In genomic region chr14:59277659-59278058, GRCh38 we compare ENCODE assay signal across 17 cellular contexts.
DNase-seq lines count a peak whose midpoint lies in the region; ATAC-seq and TF ChIP-seq lines count a peak whose summit lies in the region.
"Had no signal": no experiment of that assay in that cellular context is flagged by ENCODE, and none has a peak within 500 bp of the region (broad histone marks: within the 10 kb centered on the region; RNA-seq: fewer than 3 reads in every experiment).

No MANE protein-coding gene starts in this region.

- no peaks in the 10 kb centered on the region for H3K27me3 ChIP-seq in OCI-LY3 (ENCODE audit: low read depth, low read length)
- H3K27me3 ChIP-seq: cardiac muscle cell, stomach had no signal

- H3K27ac Mint-ChIP-seq in stimulated activated naive CD8-positive, alpha-beta T cell treated with anti-CD3 and anti-CD28 coated beads, Interleukin-15, amount 100 ng/mL, for 72 hours, result no peak overlapping the region
- H3K27ac Mint-ChIP-seq: activated naive CD4-positive, alpha-beta T cell treated with anti-CD3 and anti-CD28 coated beads, Interleukin-2, amount 50 U/mL, for 24 hours had no signal

- no peak overlapping the region for H2AFZ ChIP-seq in OCI-LY3 (ENCODE audit: low read depth, low read length)

- DNase-seq in choroid plexus epithelial cell (ENCODE audit: low read depth) (peak; percentile 70), omental fat pad (ENCODE audit: low spot score) (no peak)
- no peak for DNase-seq in stimulated activated naive CD8-positive, alpha-beta T cell treated with anti-CD3 and anti-CD28 coated beads, Interleukin-15, amount 100 ng/mL, for 72 hours
- DNase-seq: effector CD4-positive, alpha-beta T cell; KG1; NCI-H1105 treated with DMSO at 0.1 percent for 48 hours; posterior cingulate gyrus; stomach had no signal

- no peak overlapping the region for H3K4me3 Mint-ChIP-seq in stimulated activated naive CD8-positive, alpha-beta T cell treated with anti-CD3 and anti-CD28 coated beads, Interleukin-15, amount 100 ng/mL, for 72 hours
- H3K4me3 Mint-ChIP-seq: activated naive CD4-positive, alpha-beta T cell treated with anti-CD3 and anti-CD28 coated beads, Interleukin-2, amount 50 U/mL, for 24 hours had no signal

- no peaks in the 10 kb centered on the region for H3K79me2 ChIP-seq in OCI-LY3 (ENCODE audit: low read length)

- peaks cover 22% of the 10 kb centered on the region for H3K4me1 Mint-ChIP-seq in stimulated activated naive CD8-positive, alpha-beta T cell treated with anti-CD3 and anti-CD28 coated beads, Interleukin-15, amount 100 ng/mL, for 72 hours

- peak overlapping the region; percentile 20; the same call in 1 of the 2 replicates for H3K4me2 ChIP-seq in OCI-LY3 (ENCODE audit: low read length)
- H3K4me2 ChIP-seq: BLaER1 treated with 17β-estradiol and CSF1 and Interleukin-3, amounts not matched to agents 10 nM and 100 nM had no signal

- no peaks in the 10 kb centered on the region for H3K9me3 ChIP-seq in OCI-LY3 (ENCODE audit: insufficient read depth, low read length)
- H3K9me3 ChIP-seq: stomach had no signal

- no peaks in the 10 kb centered on the region for H3K27me3 Mint-ChIP-seq in stimulated activated naive CD8-positive, alpha-beta T cell treated with anti-CD3 and anti-CD28 coated beads, Interleukin-15, amount 100 ng/mL, for 72 hours
- H3K27me3 Mint-ChIP-seq: activated naive CD4-positive, alpha-beta T cell treated with anti-CD3 and anti-CD28 coated beads, Interleukin-2, amount 50 U/mL, for 24 hours had no signal

- no peak for TF ChIP-seq CTCF in OCI-LY3 (IDR thresholded peaks at IDR 0.05; ENCODE audit: low read depth, low read length)
- peak; percentile 30 for TF ChIP-seq CTCF in choroid plexus epithelial cell (conservative IDR thresholded peaks at IDR 0.05; ENCODE audit: low read depth, low read length)
- TF ChIP-seq CTCF in omental fat pad (IDR thresholded peaks at IDR 0.05), result no peak

- no peaks in the 10 kb centered on the region for H4K20me1 ChIP-seq in OCI-LY3 (ENCODE audit: insufficient read depth, low read length)
- H4K20me1 ChIP-seq: BLaER1 treated with 17β-estradiol and CSF1 and Interleukin-3, amounts not matched to agents 10 nM and 100 nM had no signal

- H3K4me1 ChIP-seq in OCI-LY3 (ENCODE audit: low read length), result peaks cover 44% of the 10 kb centered on the region

- H3K9ac ChIP-seq in OCI-LY3 (ENCODE audit: low read length), result no peak overlapping the region
- H3K9ac ChIP-seq: BLaER1 treated with 17β-estradiol and CSF1 and Interleukin-3, amounts not matched to agents 10 nM and 100 nM had no signal

- H3K9me3 Mint-ChIP-seq in stimulated activated naive CD8-positive, alpha-beta T cell treated with anti-CD3 and anti-CD28 coated beads, Interleukin-15, amount 100 ng/mL, for 72 hours, result no peaks in the 10 kb centered on the region

- no peak overlapping the region for H3K4me3 ChIP-seq in OCI-LY3 (ENCODE audit: low read length)
- no peak overlapping the region for H3K4me3 ChIP-seq in choroid plexus epithelial cell (ENCODE audit: low read depth, low read length)
- H3K4me3 ChIP-seq: BLaER1 treated with 17β-estradiol and CSF1 and Interleukin-3, amounts not matched to agents 10 nM and 100 nM; cardiac muscle cell; stomach had no signal

- no peak overlapping the region for H3K27ac ChIP-seq in OCI-LY3 (ENCODE audit: low read length)
- H3K27ac ChIP-seq: BLaER1 treated with 17β-estradiol and CSF1 and Interleukin-3, amounts not matched to agents 10 nM and 100 nM; cardiac muscle cell had no signal

- ATAC-seq in GM19395 (IDR thresholded peaks at IDR 0.05; ENCODE audit: unreplicated experiment), result peak; percentile 36
- peak; percentile 61 for ATAC-seq in stimulated activated naive CD8-positive, alpha-beta T cell treated with anti-CD3 and anti-CD28 coated beads, Interleukin-15, amount 100 ng/mL, for 72 hours
- ATAC-seq in GM21529 (IDR thresholded peaks at IDR 0.05; ENCODE audit: unreplicated experiment), result no peak
- no peak for ATAC-seq in omental fat pad (ENCODE audit: low FRiP score)
- no peak for ATAC-seq in HG03378 (IDR thresholded peaks at IDR 0.05; ENCODE audit: unreplicated experiment)
- ATAC-seq: left lobe of liver, Right ventricle myocardium inferior had no signal

- peaks cover 3% of the 10 kb centered on the region for H3K36me3 ChIP-seq in OCI-LY3 (replicated peaks; ENCODE audit: low read depth, low read length)
- H3K36me3 ChIP-seq: BLaER1 treated with 17β-estradiol and CSF1 and Interleukin-3, amounts not matched to agents 10 nM and 100 nM; cardiac muscle cell; stomach had no signal

Comparison
In these comparisons a context has a peak if more than half of its experiments do, and no peak if none do; other contexts are left out.
1. ATAC-seq: peak in GM19395 (single experiment) and stimulated activated naive CD8-positive, alpha-beta T cell treated with anti-CD3 and anti-CD28 coated beads, Interleukin-15, amount 100 ng/mL, for 72 hours (single experiment); none in GM21529 (single experiment), omental fat pad (single experiment) and HG03378 (single experiment).